In genomic region chr12:58169826-58170225, GRCh38 we compare ENCODE assay signal across 24 cellular contexts.
"Had no signal": no experiment of that assay in that cellular context is flagged by ENCODE, and none has a peak within 500 bp of the region (broad histone marks: within the 10 kb centered on the region; RNA-seq: fewer than 3 reads in every experiment).

No MANE protein-coding gene starts in this region.

- ATAC-seq: activated naive CD4-positive, alpha-beta T cell treated with anti-CD3 and anti-CD28 coated beads, Interleukin-2, amount 50 U/mL, for 72 hours; activated T-helper 17 cell treated with anti-CD3 and anti-CD28 coated beads, Interleukin-2, amount 50 U/mL, for 72 hours; left ventricle myocardium superior; stimulated activated naive CD8-positive, alpha-beta T cell treated with anti-CD3 and anti-CD28 coated beads, Interleukin-15, amount 100 ng/mL, for 72 hours; WTC11 had no signal

- H3K9me3 ChIP-seq: right atrium auricular region, suprapubic skin, tibial nerve had no signal

- H3K4me1 ChIP-seq: suprapubic skin had no signal

- H3K4me3 Mint-ChIP-seq: activated T-cell treated with anti-CD3 and anti-CD28 coated beads, Interleukin-2, amount 50 U/mL, for 24 hours; activated T-helper 17 cell treated with anti-CD3 and anti-CD28 coated beads, Interleukin-2, amount 50 U/mL, for 72 hours; brain; dendritic cell treated with granulocyte-macrophage colony-stimulating factor and Interleukin-4, amounts not matched to agents 40 ng/mL and 50 ng/mL, for 4 days; memory B cell; stimulated activated naive CD8-positive, alpha-beta T cell treated with anti-CD3 and anti-CD28 coated beads, Interleukin-15, amount 100 ng/mL, for 72 hours; WTC11 had no signal

- H3K4me1 Mint-ChIP-seq: activated T-helper 17 cell treated with anti-CD3 and anti-CD28 coated beads, Interleukin-2, amount 50 U/mL, for 72 hours; memory B cell; stimulated activated naive CD8-positive, alpha-beta T cell treated with anti-CD3 and anti-CD28 coated beads, Interleukin-15, amount 100 ng/mL, for 72 hours had no signal

- H3K27me3 ChIP-seq: right atrium auricular region, suprapubic skin, tibial nerve had no signal

- DNase-seq: activated CD8-positive, alpha-beta memory T cell treated with anti-CD3 and anti-CD28 coated beads for 24 hours; activated CD8-positive, alpha-beta memory T cell treated with anti-CD3 and anti-CD28 coated beads, Interleukin-2, amount 50 U/mL, for 4 hours; activated T-cell treated with anti-CD3 and anti-CD28 coated beads, Interleukin-2, amount 50 U/mL, for 24 hours; aorta; effector CD4-positive, alpha-beta T cell; erythroblast; foreskin fibroblast; glutamatergic neuron; left ventricle myocardium superior; stimulated activated CD4-positive, alpha-beta T cell treated with anti-CD3 and anti-CD28 coated beads, Interleukin-4, amount 100 ng/mL, for 4 hours; stimulated activated naive CD8-positive, alpha-beta T cell treated with anti-CD3 and anti-CD28 coated beads, Interleukin-15, amount 100 ng/mL, for 72 hours; T-helper 1 cell had no signal

- H3K36me3 Mint-ChIP-seq: activated naive CD4-positive, alpha-beta T cell treated with anti-CD3 and anti-CD28 coated beads, Interleukin-2, amount 50 U/mL, for 72 hours; brain; memory B cell; WTC11 had no signal

- H3K27ac Mint-ChIP-seq: activated T-cell treated with anti-CD3 and anti-CD28 coated beads, Interleukin-2, amount 50 U/mL, for 24 hours; activated T-helper 17 cell treated with anti-CD3 and anti-CD28 coated beads, Interleukin-2, amount 50 U/mL, for 72 hours; dendritic cell treated with granulocyte-macrophage colony-stimulating factor and Interleukin-4, amounts not matched to agents 40 ng/mL and 50 ng/mL, for 4 days; memory B cell; progenitor cell of endocrine pancreas; WTC11 had no signal

- FAIRE-seq: endometrium, TTC549 had no signal

- H3K4me3 ChIP-seq: right atrium auricular region, suprapubic skin, tibial nerve had no signal

- H3K36me3 ChIP-seq: right atrium auricular region, suprapubic skin, tibial nerve had no signal

- H3K27ac ChIP-seq: right atrium auricular region, suprapubic skin had no signal

- H3K27me3 Mint-ChIP-seq: dendritic cell treated with granulocyte-macrophage colony-stimulating factor and Interleukin-4, amounts not matched to agents 40 ng/mL and 50 ng/mL, for 4 days; progenitor cell of endocrine pancreas had no signal

- H3K9me3 Mint-ChIP-seq: activated naive CD4-positive, alpha-beta T cell treated with anti-CD3 and anti-CD28 coated beads, Interleukin-2, amount 50 U/mL, for 72 hours; activated T-cell treated with anti-CD3 and anti-CD28 coated beads, Interleukin-2, amount 50 U/mL, for 24 hours; activated T-helper 17 cell treated with anti-CD3 and anti-CD28 coated beads, Interleukin-2, amount 50 U/mL, for 72 hours; dendritic cell treated with granulocyte-macrophage colony-stimulating factor and Interleukin-4, amounts not matched to agents 40 ng/mL and 50 ng/mL, for 4 days; stimulated activated naive CD8-positive, alpha-beta T cell treated with anti-CD3 and anti-CD28 coated beads, Interleukin-15, amount 100 ng/mL, for 72 hours had no signal
